In genomic region chr15:65828566-65828965, GRCh38 we compare ENCODE assay signal across 12 cellular contexts. TPM values are rescaled to one million over a fixed set of nuclear protein-coding genes. Genes with fewer than 3 reads are reported as not detected.
DNase-seq lines count a peak whose midpoint lies in the region; ATAC-seq and TF ChIP-seq lines count a peak whose summit lies in the region.
"Had no signal": no experiment of that assay in that cellular context is flagged by ENCODE, and none has a peak within 500 bp of the region (broad histone marks: within the 10 kb centered on the region; RNA-seq: fewer than 3 reads in every experiment).

No MANE protein-coding gene starts in this region.

- H3K9me3 ChIP-seq in CD4-positive, alpha-beta T cell (ENCODE audit: control insufficient read depth, low read length): no peaks in the 10 kb centered on the region
- no peaks in the 10 kb centered on the region for H3K9me3 ChIP-seq in mucosa of rectum (ENCODE audit: control insufficient read depth in 2 of 2, low read length in 2 of 2)
- H3K9me3 ChIP-seq: body of pancreas had no signal

- POLR2A ChIA-PET in CD4-positive, alpha-beta T cell (lab: Charles Lee): interaction anchor here (0.5 to 2.2 kb wide), 9 partner anchors 9 to 166 kb away, joined by 3 to 54 read pairs (median 4); partner anchors contain the start of genes DENND4A and RAB11A
- POLR2A ChIA-PET in activated CD8-positive, alpha-beta T cell treated with anti-CD3 and anti-CD28 coated beads for 36 hours (lab: Charles Lee): interaction anchor here (0.7 to 1.2 kb wide), 4 partner anchors 11 to 81 kb away, joined by 3 to 4 read pairs (median 3); partner anchors contain the start of gene DENND4A

- peak; percentile 86 for ATAC-seq in CD4-positive, alpha-beta T cell (ENCODE audit: poor library complexity)
- ATAC-seq in activated CD8-positive, alpha-beta T cell treated with anti-CD3 and anti-CD28 coated beads for 36 hours: peak; percentile 70
- ATAC-seq in GM21576 (IDR thresholded peaks at IDR 0.05; ENCODE audit: unreplicated experiment): no peak
- ATAC-seq: body of pancreas had no signal

- no peaks in the 10 kb centered on the region for H3K27me3 ChIP-seq in CD4-positive, alpha-beta T cell (ENCODE audit: control insufficient read depth, insufficient read depth, low read length)
- no peaks in the 10 kb centered on the region for H3K27me3 ChIP-seq in mucosa of rectum (ENCODE audit: control insufficient read depth in 2 of 2, insufficient read depth in 2 of 2, low read length in 2 of 2)
- H3K27me3 ChIP-seq: body of pancreas had no signal

- no peaks in the 10 kb centered on the region for H3K36me3 ChIP-seq in mucosa of rectum (ENCODE audit: control insufficient read depth in 2 of 2, insufficient read depth in 2 of 2, low read length in 2 of 2)

- DNase-seq in CD4-positive, alpha-beta T cell: peak in 2 of 10 experiments; percentile 10 to 31
- DNase-seq in DMS53 treated with DMSO at 0.1 percent for 48 hours (lab: John Stamatoyannopoulos, UW; ENCODE audit: unreplicated experiment) (peak; percentile 36), NCI-H345 treated with DMSO at 0.1 percent for 48 hours (lab: John Stamatoyannopoulos, UW; ENCODE audit: unreplicated experiment) (no peak), SIG-M5 (lab: John Stamatoyannopoulos, UW) (no peak)
- peak; percentile 40 for DNase-seq in activated CD8-positive, alpha-beta T cell treated with anti-CD3 and anti-CD28 coated beads for 36 hours
- DNase-seq: islet precursor cell, NCI-H1436 treated with DMSO at 0.1 percent for 48 hours had no signal

- no peaks in the 10 kb centered on the region for H3K9me3 Mint-ChIP-seq in CD4-positive, alpha-beta T cell
- H3K9me3 Mint-ChIP-seq in activated CD8-positive, alpha-beta T cell treated with anti-CD3 and anti-CD28 coated beads for 36 hours: no peaks in the 10 kb centered on the region

- H3K27me3 Mint-ChIP-seq in CD4-positive, alpha-beta T cell: no peaks in the 10 kb centered on the region
- H3K27me3 Mint-ChIP-seq in activated CD8-positive, alpha-beta T cell treated with anti-CD3 and anti-CD28 coated beads for 36 hours: no peaks in the 10 kb centered on the region

- CTCF ChIA-PET in CD4-positive, alpha-beta T cell (lab: Charles Lee): interaction anchor here (0.9 to 1.3 kb wide), 8 partner anchors 10 to 89 kb away, joined by 3 to 8 read pairs (median 5); partner anchors contain the start of genes DENND4A and RAB11A
- CTCF ChIA-PET in activated CD8-positive, alpha-beta T cell treated with anti-CD3 and anti-CD28 coated beads for 36 hours (lab: Charles Lee): interaction anchor here (0.9 to 1.8 kb wide), 11 partner anchors 11 to 59 kb away, joined by 3 to 15 read pairs (median 5); partner anchors contain the start of gene DENND4A

- peak overlapping the region; percentile 95 for H3K27ac Mint-ChIP-seq in CD4-positive, alpha-beta T cell
- peak overlapping the region; percentile 96 for H3K27ac Mint-ChIP-seq in activated CD8-positive, alpha-beta T cell treated with anti-CD3 and anti-CD28 coated beads for 36 hours
- H3K27ac Mint-ChIP-seq: endodermal cell had no signal

- intact Hi-C loops in CD4-positive, alpha-beta T cell (cut with DNase I, micrococcal nuclease): loop anchor here in 1 of 2 experiments (1.0 to 5.0 kb wide), 3 partner anchors 9 to 71 kb away; partner anchors contain the start of gene DENND4A
- intact Hi-C loops in activated CD8-positive, alpha-beta T cell treated with anti-CD3 and anti-CD28 coated beads for 36 hours (cut with micrococcal nuclease): loop anchor here (5.0 kb wide), 1 partner anchor 36 kb away; the partner anchor contains the start of gene DENND4A

- peak overlapping the region; percentile 74 for H3K4me3 Mint-ChIP-seq in CD4-positive, alpha-beta T cell
- peak overlapping the region; percentile 9 for H3K4me3 Mint-ChIP-seq in activated CD8-positive, alpha-beta T cell treated with anti-CD3 and anti-CD28 coated beads for 36 hours
- H3K4me3 Mint-ChIP-seq: endodermal cell had no signal

- peak overlapping the region; percentile 80 for H3K27ac ChIP-seq in CD4-positive, alpha-beta T cell (ENCODE audit: low read depth, low read length)
- H3K27ac ChIP-seq in mucosa of rectum (ENCODE audit: low read depth in 2 of 2, low read length in 2 of 2): peak overlapping the region; percentile 23 to 27
- H3K27ac ChIP-seq: body of pancreas, GM23248 had no signal

- no peak overlapping the region for H3K4me3 ChIP-seq in mucosa of rectum (ENCODE audit: low read length in 2 of 2)
- H3K4me3 ChIP-seq: body of pancreas, GM23248 had no signal

- no peak for TF ChIP-seq CTCF in CD4-positive, alpha-beta T cell (IDR thresholded peaks at IDR 0.05)
- TF ChIP-seq CTCF in activated CD8-positive, alpha-beta T cell treated with anti-CD3 and anti-CD28 coated beads for 36 hours (IDR thresholded peaks at IDR 0.05): no peak

- no peak overlapping the region for H3K9ac ChIP-seq in mucosa of rectum (ENCODE audit: low read depth in 1 of 2, low read length in 2 of 2)
- H3K9ac ChIP-seq: GM23248 had no signal

- peaks cover 19 to 22% of the 10 kb centered on the region in 2 donors for H3K4me1 ChIP-seq in mucosa of rectum (ENCODE audit: control insufficient read depth in 2 of 2, insufficient read depth in 2 of 2, low read length in 2 of 2)

- peaks cover 71% of the 10 kb centered on the region for H3K4me1 Mint-ChIP-seq in CD4-positive, alpha-beta T cell (ENCODE audit: low read depth)
- H3K4me1 Mint-ChIP-seq in activated CD8-positive, alpha-beta T cell treated with anti-CD3 and anti-CD28 coated beads for 36 hours (ENCODE audit: low read depth): peaks cover 52% of the 10 kb centered on the region

- H3K36me3 Mint-ChIP-seq in CD4-positive, alpha-beta T cell (ENCODE audit: low read depth): no peaks in the 10 kb centered on the region
- H3K36me3 Mint-ChIP-seq in activated CD8-positive, alpha-beta T cell treated with anti-CD3 and anti-CD28 coated beads for 36 hours (ENCODE audit: low read depth): peaks cover 9% of the 10 kb centered on the region

RNA-seq across cellular contexts. Expression of gene DENND4A, which starts 36.5 kb away (rescaled TPM):
- 10 to 100 TPM; 64.1 to 69.6 TPM for total RNA-seq in CD4-positive, alpha-beta T cell
- total RNA-seq in activated CD8-positive, alpha-beta T cell treated with anti-CD3 and anti-CD28 coated beads for 36 hours: 10 to 100 TPM; 53.1 to 54.7 TPM

RNA-seq across cellular contexts. Expression of gene RAB11A, which starts 40.7 kb away (rescaled TPM):
- total RNA-seq in CD4-positive, alpha-beta T cell: 100 to 1,000 TPM in 1 of 2 experiments, 10 to 100 TPM in 1; 98.5 to 102 TPM
- 100 to 1,000 TPM; 106 to 113 TPM for total RNA-seq in activated CD8-positive, alpha-beta T cell treated with anti-CD3 and anti-CD28 coated beads for 36 hours

Comparison
In these comparisons a context has a peak if more than half of its experiments do, and no peak if none do; other contexts are left out.
1. DNase-seq: peak in DMS53 treated with DMSO at 0.1 percent for 48 hours (single experiment) and activated CD8-positive, alpha-beta T cell treated with anti-CD3 and anti-CD28 coated beads for 36 hours (single experiment); none in NCI-H345 treated with DMSO at 0.1 percent for 48 hours (single experiment) and SIG-M5 (single experiment).